21 cellular contexts compared by ENCODE assay signal in genomic region chrX:69154051-69154450, GRCh38.
"Had no signal": no experiment of that assay in that cellular context is flagged by ENCODE, and none has a peak within 500 bp of the region (broad histone marks: within the 10 kb centered on the region; RNA-seq: fewer than 3 reads in every experiment).

No MANE protein-coding gene starts in this region.

- H3K9me3 Mint-ChIP-seq: activated naive CD4-positive, alpha-beta T cell treated with anti-CD3 and anti-CD28 coated beads, Interleukin-2, amount 50 U/mL, for 72 hours; activated T-cell treated with anti-CD3 and anti-CD28 coated beads, Interleukin-2, amount 50 U/mL, for 24 hours; activated T-helper 17 cell treated with anti-CD3 and anti-CD28 coated beads, Interleukin-2, amount 50 U/mL, for 72 hours; T-cell; T-helper 2 cell treated with Interferon-gamma antibody and Interleukin-4, amounts not matched to agents 5 μg/mL and 100 μg/mL, for 36 hours had no signal

- H3K27ac ChIP-seq: lower lobe of right lung, neural progenitor cell, prostate gland, testis, WERI-Rb-1 had no signal

- H3K27ac Mint-ChIP-seq: activated CD8-positive, alpha-beta T cell treated with anti-CD3 and anti-CD28 coated beads, Interleukin-2, amount 10 ng/mL, durations not matched to agents 7 days and 5 days; activated naive CD4-positive, alpha-beta T cell treated with anti-CD3 and anti-CD28 coated beads, Interleukin-2, amount 50 U/mL, for 72 hours; activated T-cell treated with anti-CD3 and anti-CD28 coated beads, Interleukin-2, amount 50 U/mL, for 24 hours; activated T-helper 17 cell treated with anti-CD3 and anti-CD28 coated beads, Interleukin-2, amount 50 U/mL, for 72 hours; naive thymus-derived CD4-positive, alpha-beta T cell; neural progenitor cell; T-cell; T-helper 2 cell treated with Interferon-gamma antibody and Interleukin-4, amounts not matched to agents 5 μg/mL and 100 μg/mL, for 36 hours had no signal

- H3K27me3 Mint-ChIP-seq: activated T-helper 17 cell treated with anti-CD3 and anti-CD28 coated beads, Interleukin-2, amount 50 U/mL, for 72 hours had no signal

- H3K9ac ChIP-seq: neural progenitor cell had no signal

- H3K36me3 ChIP-seq: lower lobe of right lung, neural progenitor cell, prostate gland, WERI-Rb-1 had no signal

- H3K4me3 ChIP-seq: lower lobe of right lung, neural progenitor cell, prostate gland, testis had no signal

- H3K27me3 ChIP-seq: neural progenitor cell, testis had no signal

- DNase-seq: activated CD4-positive, alpha-beta T cell treated with anti-CD3 and anti-CD28 coated beads for 1 hour; activated CD4-positive, alpha-beta T cell treated with anti-CD3 and anti-CD28 coated beads, Interleukin-2, amount 50 U/mL, for 1 hour; activated CD8-positive, alpha-beta memory T cell treated with anti-CD3 and anti-CD28 coated beads, Interleukin-2, amount 50 U/mL, for 4 hours; activated CD8-positive, alpha-beta T cell treated with anti-CD3 and anti-CD28 coated beads, Interleukin-2, amount 10 ng/mL, durations not matched to agents 7 days and 5 days; activated T-cell treated with anti-CD3 and anti-CD28 coated beads, Interleukin-2, amount 50 U/mL, for 24 hours; cerebellar nuclear complex; cortex of kidney; lower lobe of right lung; naive thymus-derived CD4-positive, alpha-beta T cell; stimulated activated CD4-positive, alpha-beta T cell treated with anti-CD3 and anti-CD28 coated beads, Interleukin-4, amount 100 ng/mL, for 1 hour; stimulated activated naive CD4-positive, alpha-beta T cell; T-cell; trophoblast cell had no signal

- H3K4me1 ChIP-seq: prostate gland had no signal

- ATAC-seq: activated CD8-positive, alpha-beta T cell treated with anti-CD3 and anti-CD28 coated beads, Interleukin-2, amount 10 ng/mL, durations not matched to agents 7 days and 5 days; activated naive CD4-positive, alpha-beta T cell treated with anti-CD3 and anti-CD28 coated beads, Interleukin-2, amount 50 U/mL, for 72 hours; activated T-helper 17 cell treated with anti-CD3 and anti-CD28 coated beads, Interleukin-2, amount 50 U/mL, for 72 hours; naive thymus-derived CD4-positive, alpha-beta T cell; T-cell had no signal

- H3K4me3 Mint-ChIP-seq: activated CD8-positive, alpha-beta T cell treated with anti-CD3 and anti-CD28 coated beads, Interleukin-2, amount 10 ng/mL, durations not matched to agents 7 days and 5 days; activated T-cell treated with anti-CD3 and anti-CD28 coated beads, Interleukin-2, amount 50 U/mL, for 24 hours; activated T-helper 17 cell treated with anti-CD3 and anti-CD28 coated beads, Interleukin-2, amount 50 U/mL, for 72 hours; naive thymus-derived CD4-positive, alpha-beta T cell; T-cell; T-helper 2 cell treated with Interferon-gamma antibody and Interleukin-4, amounts not matched to agents 5 μg/mL and 100 μg/mL, for 36 hours had no signal

- FAIRE-seq: endometrium had no signal

- H3K4me1 Mint-ChIP-seq: activated T-helper 17 cell treated with anti-CD3 and anti-CD28 coated beads, Interleukin-2, amount 50 U/mL, for 72 hours had no signal

- H3K9me3 ChIP-seq: lower lobe of right lung, prostate gland, testis had no signal

- H2AFZ ChIP-seq: neural progenitor cell had no signal

- H3K36me3 Mint-ChIP-seq: activated naive CD4-positive, alpha-beta T cell treated with anti-CD3 and anti-CD28 coated beads, Interleukin-2, amount 50 U/mL, for 72 hours; naive thymus-derived CD4-positive, alpha-beta T cell; neural progenitor cell; T-cell had no signal

- H3K4me2 ChIP-seq: neural progenitor cell had no signal
